Comparison of ENCODE assay signal across 24 cellular contexts in genomic region chr11:66570826-66571222, GRCh38. TPM values are rescaled to one million over a fixed set of nuclear protein-coding genes. Genes with fewer than 3 reads are reported as not detected.
A peak's percentile ranks its signal among the peaks of the same experiment; 100 is the strongest.
DNase-seq lines count a peak whose midpoint lies in the region; ATAC-seq, FAIRE-seq and TF ChIP-seq lines count a peak whose summit lies in the region.
"Had no signal": no experiment of that assay in that cellular context is flagged by ENCODE, and none has a peak within 500 bp of the region (broad histone marks: within the 10 kb centered on the region; RNA-seq: fewer than 3 reads in every experiment).

No MANE protein-coding gene starts in this region.

- H2BK5ac ChIP-seq in H1 (ENCODE audit: low read depth, low read length), result peak overlapping the region; percentile 76; the same call in 1 of the 2 replicates

- no peaks in the 10 kb centered on the region for H3K36me3 ChIP-seq in cardiac muscle cell
- H3K36me3 ChIP-seq in H1 (ENCODE audit: control insufficient read depth in 2 of 4, insufficient read depth in 4 of 4, low read length in 3 of 4), result no peaks in the 10 kb centered on the region
- H3K36me3 ChIP-seq in suprapubic skin, result peaks cover 5% of the 10 kb centered on the region
- H3K36me3 ChIP-seq: BLaER1 had no signal

- intact Hi-C loops in right cardiac atrium (cut with DNase I), result loop anchor here in 2 of 4 donors (10.0 kb wide), 1 partner anchor 264 kb away; no protein-coding TSS in a partner anchor

- H3K56ac ChIP-seq in H1 (replicated peaks; ENCODE audit: insufficient read length, low read depth, low read length), result no peak overlapping the region

- no peak for DNase-seq in cardiac muscle cell (ENCODE audit: low read depth in 1 of 2, low spot score in 1 of 2)
- no peak for DNase-seq in right cardiac atrium
- no peak for DNase-seq in H1 (ENCODE audit: low read depth in 1 of 2, low spot score in 2 of 2)
- DNase-seq in suprapubic skin (ENCODE audit: low spot score in 2 of 2), result no peak
- no peak for DNase-seq in activated T-cell treated with anti-CD3 and anti-CD28 coated beads, Interleukin-2, amount 50 U/mL, for 24 hours
- no peak for DNase-seq in hypothalamus (lab: John Stamatoyannopoulos, UW)
- DNase-seq: ACHN; CD4-positive, alpha-beta memory T cell; DND-41; NCI-H1417 treated with DMSO at 0.1 percent for 48 hours; NCI-H187; NCI-H510A; NCI-H748 treated with DMSO at 0.1 percent for 48 hours; SIG-M5; SK-N-SH had no signal

- H3K4me3 ChIP-seq in cardiac muscle cell, result no peak overlapping the region
- no peak overlapping the region for H3K4me3 ChIP-seq in right cardiac atrium (ENCODE audit: low read length)
- H3K4me3 ChIP-seq in H1 (ENCODE audit: extremely low read depth in 1 of 4, insufficient read depth in 2 of 4, low read depth in 3 of 4, low read length in 4 of 4), result no peak overlapping the region
- no peak overlapping the region for H3K4me3 ChIP-seq in suprapubic skin
- H3K4me3 ChIP-seq: BLaER1, GM12878 had no signal

- peak overlapping the region; percentile 46 for H3K4ac ChIP-seq in H1 (replicated peaks; ENCODE audit: insufficient read length, low read depth, low read length)

- H3K23ac ChIP-seq in H1 (ENCODE audit: insufficient read length), result no peak overlapping the region

- H3K4me1 ChIP-seq in cardiac muscle cell (ENCODE audit: low read depth), result peaks cover 7% of the 10 kb centered on the region
- no peaks in the 10 kb centered on the region for H3K4me1 ChIP-seq in right cardiac atrium (ENCODE audit: control insufficient read depth, insufficient read depth, low read length)
- peaks cover 11 to 20% (median 14%) of the 10 kb centered on the region in 4 experiments; a peak in 6 of 7 replicates for H3K4me1 ChIP-seq in H1 (replicated peaks in 1 of 4; ENCODE audit: control insufficient read depth in 3 of 4, insufficient read depth in 4 of 4, low read length in 3 of 4)
- peaks cover 20% of the 10 kb centered on the region for H3K4me1 ChIP-seq in suprapubic skin

- no peak for FAIRE-seq in H1 (lab: Jason Lieb, UNC)
- FAIRE-seq: GM12878 had no signal

- POLR2A ChIA-PET in H1 (lab: Charles Lee; ENCODE audit: partially characterized antibody), result interaction anchor here (0.6 to 4.8 kb wide), 9 partner anchors 9 to 278 kb away, joined by 3 to 51 read pairs (median 5); partner anchors contain the start of genes ACTN3, DPP3, RBM14 and RBM4

- H3K4me3 Mint-ChIP-seq in nephron, result no peak overlapping the region
- no peak overlapping the region for H3K4me3 Mint-ChIP-seq in activated T-cell treated with anti-CD3 and anti-CD28 coated beads, Interleukin-2, amount 50 U/mL, for 24 hours

- ATAC-seq in right cardiac atrium (no peak), HG03139 (IDR thresholded peaks at IDR 0.05; ENCODE audit: unreplicated experiment) (no peak)
- ATAC-seq: GM12878, Panc1 had no signal

- H3K9me3 ChIP-seq in cardiac muscle cell (ENCODE audit: low read depth) (no peaks in the 10 kb centered on the region), right cardiac atrium (ENCODE audit: control insufficient read depth, low read length) (no peaks in the 10 kb centered on the region), H1 (ENCODE audit: insufficient read depth in 2 of 2, low read depth in 1 of 2, low read length in 1 of 2) (peaks cover 6 to 7% of the 10 kb centered on the region in 2 experiments; a peak in 2 of 4 replicates), suprapubic skin (no peaks in the 10 kb centered on the region)
- H3K9me3 ChIP-seq: SK-N-SH had no signal

- H3K4me2 ChIP-seq in H1 (ENCODE audit: insufficient read depth in 1 of 2, low read depth in 2 of 2, low read length in 2 of 2), result peak overlapping the region; percentile 43 to 54; a peak in 2 of 4 replicates
- H3K4me2 ChIP-seq: SK-N-SH had no signal

- H3K36me3 Mint-ChIP-seq in nephron (ENCODE audit: low read depth), result no peaks in the 10 kb centered on the region
- no peaks in the 10 kb centered on the region for H3K36me3 Mint-ChIP-seq in activated T-cell treated with anti-CD3 and anti-CD28 coated beads, Interleukin-2, amount 50 U/mL, for 24 hours (ENCODE audit: low read depth)
- H3K36me3 Mint-ChIP-seq: CD4-positive, alpha-beta memory T cell; IgD-negative memory B cell had no signal

- H3K9me3 Mint-ChIP-seq in nephron, result peaks cover 5% of the 10 kb centered on the region
- no peaks in the 10 kb centered on the region for H3K9me3 Mint-ChIP-seq in activated T-cell treated with anti-CD3 and anti-CD28 coated beads, Interleukin-2, amount 50 U/mL, for 24 hours

- TF ChIP-seq EP300 in H1 (IDR thresholded peaks at IDR 0.05; ENCODE audit: borderline replicate concordance in 1 of 2, low read depth in 2 of 2, low read length in 2 of 2), result no peak
- no peak for TF ChIP-seq EP300 in suprapubic skin (IDR thresholded peaks at IDR 0.05)

- TF ChIP-seq POLR2A in H1 (IDR thresholded peaks at IDR 0.05; ENCODE audit: control extremely low read depth in 1 of 2, low read depth in 2 of 2, low read length in 2 of 2) (no peak), suprapubic skin (IDR thresholded peaks at IDR 0.05) (no peak)

- peaks cover 5% of the 10 kb centered on the region for H3K27me3 Mint-ChIP-seq in nephron (ENCODE audit: low read depth)
- peaks cover 4% of the 10 kb centered on the region for H3K27me3 Mint-ChIP-seq in activated T-cell treated with anti-CD3 and anti-CD28 coated beads, Interleukin-2, amount 50 U/mL, for 24 hours

- peak overlapping the region in 2 of 4 experiments; percentile 25 to 36; a peak in 3 of 7 replicates for H3K9ac ChIP-seq in H1 (replicated peaks in 1 of 4; ENCODE audit: extremely low read depth in 1 of 4, low read depth in 3 of 4, low read length in 3 of 4)
- H3K9ac ChIP-seq: BLaER1, SK-N-SH had no signal

- H3K27me3 ChIP-seq in cardiac muscle cell (no peaks in the 10 kb centered on the region), right cardiac atrium (ENCODE audit: control insufficient read depth, insufficient read depth) (no peaks in the 10 kb centered on the region), H1 (replicated peaks in 1 of 4; ENCODE audit: control insufficient read depth in 3 of 4, extremely low read depth in 1 of 4, insufficient read depth in 3 of 4, low read length in 3 of 4) (no peaks in the 10 kb centered on the region), suprapubic skin (no peaks in the 10 kb centered on the region)

- no peaks in the 10 kb centered on the region for H3K79me1 ChIP-seq in H1 (ENCODE audit: low read depth, low read length)

- H2BK12ac ChIP-seq in H1 (ENCODE audit: low read depth, low read length), result peak overlapping the region; percentile 93

- peak overlapping the region in 2 of 3 experiments; percentile 79 to 91 for H3K27ac Mint-ChIP-seq in nephron
- H3K27ac Mint-ChIP-seq in activated T-cell treated with anti-CD3 and anti-CD28 coated beads, Interleukin-2, amount 50 U/mL, for 24 hours, result no peak overlapping the region
- H3K27ac Mint-ChIP-seq: CD4-positive, alpha-beta memory T cell; IgD-negative memory B cell had no signal

- H4K91ac ChIP-seq in H1 (replicated peaks; ENCODE audit: insufficient read length, low read length), result peak overlapping the region; percentile 97

- TF ChIP-seq RAD21 in H1 (IDR thresholded peaks at IDR 0.05 in 1 of 2, conservative IDR thresholded peaks at IDR 0.05 in 1 of 2; ENCODE audit: low read depth in 2 of 2, low read length in 2 of 2), result no peak

- H4K20me1 ChIP-seq in H1 (replicated peaks in 1 of 2; ENCODE audit: control insufficient read depth in 1 of 2, insufficient read depth in 2 of 2, low read length in 2 of 2), result no peaks in the 10 kb centered on the region
- H4K20me1 ChIP-seq: BLaER1 had no signal

- no peak overlapping the region for H2AFZ ChIP-seq in H1 (ENCODE audit: low read length)

- TF ChIP-seq CTCF in cardiac muscle cell (IDR thresholded peaks at IDR 0.05; ENCODE audit: low read depth, low read length) (no peak), H1 (IDR thresholded peaks at IDR 0.05; ENCODE audit: control extremely low read depth in 1 of 3, insufficient read depth in 1 of 3, low read depth in 1 of 3, low read length in 3 of 3) (no peak), nephron (IDR thresholded peaks at IDR 0.05; ENCODE audit: unreplicated experiment in 3 of 3) (no peak), suprapubic skin (IDR thresholded peaks at IDR 0.05) (no peak)

- H3K79me2 ChIP-seq in H1 (ENCODE audit: control insufficient read depth in 1 of 2, insufficient read depth in 2 of 2, low read length in 2 of 2), result no peaks in the 10 kb centered on the region

- no peak overlapping the region; the same call in 1 of the 2 replicates for H2BK15ac ChIP-seq in H1 (ENCODE audit: low read length)

- CTCF ChIA-PET in H1 (lab: Charles Lee; ENCODE audit: partially characterized antibody), result interaction anchor here (0.6 to 4.6 kb wide), 7 partner anchors 9 to 1941 kb away, joined by 3 to 46 read pairs (median 4); partner anchors contain the start of genes ACTN3 and ZDHHC24

- H4K8ac ChIP-seq in H1 (ENCODE audit: extremely low read depth, insufficient read depth, low read length), result no peak overlapping the region

- H3K23me2 ChIP-seq in H1 (ENCODE audit: low read depth, low read length), result no peaks in the 10 kb centered on the region

- H2BK20ac ChIP-seq in H1 (ENCODE audit: low read length), result peak overlapping the region; percentile 91

- WGBS in right cardiac atrium, result 86% methylated on average over 5 of the region's 5 CpGs
- WGBS in H1 (ENCODE audit: extremely low coverage in 1 of 2, insufficient coverage in 1 of 2, insufficient read length in 1 of 2, insufficient replicate concordance in 2 of 2, low coverage in 1 of 2, low lambda C conversion rate in 2 of 2, missing lambda C conversion rate in 1 of 2), 2 experiments, result 74% methylated on average over 5 of the region's 5 CpGs; no CpG with 5 or more reads in 1 of the 2 experiments
- WGBS in suprapubic skin, result 85% methylated on average over 5 of the region's 5 CpGs

- peak overlapping the region; percentile 85 for H2BK120ac ChIP-seq in H1 (replicated peaks; ENCODE audit: low read depth, low read length)

- H2AK5ac ChIP-seq in H1 (ENCODE audit: low read depth, low read length), result peak overlapping the region; percentile 79; the same call in 1 of the 2 replicates

- no peak overlapping the region for H3K14ac ChIP-seq in H1 (ENCODE audit: insufficient read length)

- H3K27ac ChIP-seq in cardiac muscle cell, result peak overlapping the region; percentile 20
- H3K27ac ChIP-seq in right cardiac atrium (ENCODE audit: low read length), result no peak overlapping the region
- H3K27ac ChIP-seq in H1 (ENCODE audit: low read depth, low read length), result peak overlapping the region; percentile 88; the same call in 1 of the 2 replicates
- H3K27ac ChIP-seq in suprapubic skin, result no peak overlapping the region
- H3K27ac ChIP-seq: 22Rv1, BLaER1 had no signal

- peak overlapping the region; percentile 62 for H3K18ac ChIP-seq in H1 (ENCODE audit: extremely low read depth, low read length)

- H3K4me1 Mint-ChIP-seq in nephron, result peaks cover 13% of the 10 kb centered on the region
- H3K4me1 Mint-ChIP-seq in activated T-cell treated with anti-CD3 and anti-CD28 coated beads, Interleukin-2, amount 50 U/mL, for 24 hours (ENCODE audit: low read depth), result peaks cover 12% of the 10 kb centered on the region

- no peak overlapping the region for H4K5ac ChIP-seq in H1 (ENCODE audit: insufficient read length, low read depth, low read length)

RNA-seq across cellular contexts. Expression of gene CTSF, which starts 2.4 kb away (rescaled TPM):
- 15.2 and 45.6 TPM in 2 replicates for total RNA-seq in cardiac muscle cell
- polyA plus RNA-seq in cardiac muscle cell, result 16.8 and 51.0 TPM in 2 replicates
- total RNA-seq in right cardiac atrium, result 100 to 1,000 TPM in 2 of 4 donors, 10 to 100 TPM in 2; 85.5 to 136 (median 95.2) TPM
- 56.0 TPM for polyA plus RNA-seq in right cardiac atrium
- total RNA-seq in H1 (2021; fragmentation: NEBNext Ultra II Directional; extraction: Animal tissue kit (Norgen Biotek cat#: 25700)), result 0.36 and 0.58 TPM in 2 replicates
- 2.3 and 2.6 TPM in 2 replicates for polyA plus RNA-seq in H1 (2011; rRNA removed)
- polyA plus RNA-seq in H1 (2011; cell fraction: cytosol; rRNA removed), result 2.0 TPM
- polyA plus RNA-seq in H1 (2011; cell fraction: nucleus; rRNA removed), result 8.5 TPM
- polyA plus RNA-seq in H1 (2012, experiment 1 of 2), result 2.6 to 3.8 TPM (median 2.9 TPM) in 4 replicates
- 2.9 TPM for polyA plus RNA-seq in H1 (2012, experiment 2 of 2)
- polyA plus RNA-seq in H1 (2013, experiment 1 of 2), result 1.7 TPM
- 1.7 TPM for polyA plus RNA-seq in H1 (2013, experiment 2 of 2)
- polyA minus RNA-seq in H1 (2011; rRNA and poly(A)+ RNA removed), result 3.0 and 5.3 TPM in 2 replicates
- polyA minus RNA-seq in H1 (2011; cell fraction: cytosol; rRNA and poly(A)+ RNA removed), result 2.9 TPM
- polyA minus RNA-seq in H1 (2011; cell fraction: nucleus; rRNA and poly(A)+ RNA removed), result 0.50 TPM
- total RNA-seq in suprapubic skin, result 100 to 1,000 TPM in 1 of 4 donors, 10 to 100 TPM in 3; 61.6 to 114 (median 83.2) TPM

RNA-seq across cellular contexts. Expression of gene CCDC87, which starts 22.0 kb away (rescaled TPM):
- total RNA-seq in cardiac muscle cell (2.7 and 3.9 TPM in 2 replicates), right cardiac atrium (under 1 TPM; 0.53 to 0.99 (median 0.68) TPM), suprapubic skin (under 1 TPM in 2 of 4 donors, not detected in 2; 0.30 to 0.55 TPM)
- polyA plus RNA-seq in cardiac muscle cell (1.2 and 4.8 TPM in 2 replicates), right cardiac atrium (0.43 TPM), H1 (2011; rRNA removed) (0.32 and 0.63 TPM in 2 replicates)
- 0.99 and 1.1 TPM in 2 replicates for total RNA-seq in H1 (2021; fragmentation: NEBNext Ultra II Directional; extraction: Animal tissue kit (Norgen Biotek cat#: 25700))
- polyA plus RNA-seq in H1 (2011; cell fraction: cytosol; rRNA removed), result 0.25 TPM
- polyA plus RNA-seq in H1 (2011; cell fraction: nucleus; rRNA removed), result 0.68 TPM
- polyA plus RNA-seq in H1 (2012, experiment 1 of 2), result 0.43 to 0.65 TPM (median 0.54 TPM) in 4 replicates
- 0.92 TPM for polyA plus RNA-seq in H1 (2012, experiment 2 of 2)
- polyA plus RNA-seq in H1 (2013, experiment 1 of 2), result 0.36 TPM
- polyA plus RNA-seq in H1 (2013, experiment 2 of 2), result 0.33 TPM
- polyA minus RNA-seq in H1 (2011; rRNA and poly(A)+ RNA removed), result 0.80 and 1.3 TPM in 2 replicates
- polyA minus RNA-seq in H1 (2011; cell fraction: cytosol; rRNA and poly(A)+ RNA removed), result 0.51 TPM
- polyA minus RNA-seq in H1 (2011; cell fraction: nucleus; rRNA and poly(A)+ RNA removed), result 2.3 TPM
- total RNA-seq: CD4-positive, alpha-beta memory T cell had no signal
- polyA plus RNA-seq: IgD-negative memory B cell had no signal

RNA-seq across cellular contexts. Expression of gene CCS, which starts 22.2 kb away (rescaled TPM):
- 73.1 and 86.6 TPM in 2 replicates for total RNA-seq in cardiac muscle cell
- 117 and 153 TPM in 2 replicates for polyA plus RNA-seq in cardiac muscle cell
- 10 to 100 TPM; 30.3 to 40.2 (median 34.2) TPM for total RNA-seq in right cardiac atrium
- 45.8 TPM for polyA plus RNA-seq in right cardiac atrium
- total RNA-seq in H1 (2021; fragmentation: NEBNext Ultra II Directional; extraction: Animal tissue kit (Norgen Biotek cat#: 25700)), result 35.2 and 37.1 TPM in 2 replicates
- polyA plus RNA-seq in H1 (2011; rRNA removed), result 37.7 and 57.7 TPM in 2 replicates
- polyA plus RNA-seq in H1 (2011; cell fraction: cytosol; rRNA removed), result 62.4 TPM
- polyA plus RNA-seq in H1 (2011; cell fraction: nucleus; rRNA removed), result 104 TPM
- polyA plus RNA-seq in H1 (2012, experiment 1 of 2), result 55.1 to 70.7 TPM (median 62.8 TPM) in 4 replicates
- 30.4 TPM for polyA plus RNA-seq in H1 (2012, experiment 2 of 2)
- polyA plus RNA-seq in H1 (2013, experiment 1 of 2), result 32.0 TPM
- polyA plus RNA-seq in H1 (2013, experiment 2 of 2), result 33.7 TPM
- polyA minus RNA-seq in H1 (2011; rRNA and poly(A)+ RNA removed), result 21.6 and 22.1 TPM in 2 replicates
- polyA minus RNA-seq in H1 (2011; cell fraction: cytosol; rRNA and poly(A)+ RNA removed), result 32.1 TPM
- 30.1 TPM for polyA minus RNA-seq in H1 (2011; cell fraction: nucleus; rRNA and poly(A)+ RNA removed)
- total RNA-seq in suprapubic skin, result 10 to 100 TPM; 14.1 to 36.3 (median 20.2) TPM

RNA-seq across cellular contexts. Expression of gene ACTN3, which starts 24.1 kb away (rescaled TPM):
- total RNA-seq in cardiac muscle cell (74.2 and 189 TPM in 2 replicates), right cardiac atrium (under 1 TPM in 1 of 4 donors, not detected in 3; 0.09 TPM), suprapubic skin (not detected)
- polyA plus RNA-seq in cardiac muscle cell (111 and 322 TPM in 2 replicates), right cardiac atrium (0.05 TPM), H1 (2011; rRNA removed) (36.7 and 46.2 TPM in 2 replicates)
- total RNA-seq in H1 (2021; fragmentation: NEBNext Ultra II Directional; extraction: Animal tissue kit (Norgen Biotek cat#: 25700)), result 28.2 and 30.8 TPM in 2 replicates
- 38.5 TPM for polyA plus RNA-seq in H1 (2011; cell fraction: cytosol; rRNA removed)
- polyA plus RNA-seq in H1 (2011; cell fraction: nucleus; rRNA removed), result 243 TPM
- polyA plus RNA-seq in H1 (2012, experiment 1 of 2), result 42.8 to 71.4 TPM (median 62.6 TPM) in 4 replicates
- polyA plus RNA-seq in H1 (2012, experiment 2 of 2), result 28.4 TPM
- polyA plus RNA-seq in H1 (2013, experiment 1 of 2), result 12.6 TPM
- 10.9 TPM for polyA plus RNA-seq in H1 (2013, experiment 2 of 2)
- polyA minus RNA-seq in H1 (2011; rRNA and poly(A)+ RNA removed), result 33.9 and 39.3 TPM in 2 replicates
- 14.0 TPM for polyA minus RNA-seq in H1 (2011; cell fraction: cytosol; rRNA and poly(A)+ RNA removed)
- polyA minus RNA-seq in H1 (2011; cell fraction: nucleus; rRNA and poly(A)+ RNA removed), result 32.1 TPM
- total RNA-seq: HT1080, M059J had no signal
- polyA plus RNA-seq: CD4-positive, alpha-beta memory T cell; IgD-negative memory B cell had no signal

RNA-seq across cellular contexts. Expression of gene ZDHHC24, which starts 25.0 kb away (rescaled TPM):
- total RNA-seq in cardiac muscle cell, result 14.7 and 21.6 TPM in 2 replicates
- 15.2 and 16.9 TPM in 2 replicates for polyA plus RNA-seq in cardiac muscle cell
- total RNA-seq in right cardiac atrium, result 1 to 10 TPM; 6.6 to 7.8 (median 7.5) TPM
- polyA plus RNA-seq in right cardiac atrium, result 6.3 TPM
- 7.0 and 8.4 TPM in 2 replicates for total RNA-seq in H1 (2021; fragmentation: NEBNext Ultra II Directional; extraction: Animal tissue kit (Norgen Biotek cat#: 25700))
- polyA plus RNA-seq in H1 (2011; rRNA removed), result 9.7 and 15.6 TPM in 2 replicates
- 9.0 TPM for polyA plus RNA-seq in H1 (2011; cell fraction: cytosol; rRNA removed)
- polyA plus RNA-seq in H1 (2011; cell fraction: nucleus; rRNA removed), result 9.8 TPM
- polyA plus RNA-seq in H1 (2012, experiment 1 of 2), result 4.9 to 7.2 TPM (median 5.5 TPM) in 4 replicates
- polyA plus RNA-seq in H1 (2012, experiment 2 of 2), result 4.1 TPM
- polyA plus RNA-seq in H1 (2013, experiment 1 of 2), result 8.8 TPM
- 9.9 TPM for polyA plus RNA-seq in H1 (2013, experiment 2 of 2)
- polyA minus RNA-seq in H1 (2011; rRNA and poly(A)+ RNA removed), result 3.3 TPM in 2 replicates
- 10.1 TPM for polyA minus RNA-seq in H1 (2011; cell fraction: cytosol; rRNA and poly(A)+ RNA removed)
- polyA minus RNA-seq in H1 (2011; cell fraction: nucleus; rRNA and poly(A)+ RNA removed), result 4.4 TPM
- 10 to 100 TPM; 13.9 to 37.2 (median 15.3) TPM for total RNA-seq in suprapubic skin

Comparison
In these comparisons a context has a peak if more than half of its experiments do, and no peak if none do; other contexts are left out.
1. H3K27ac ChIP-seq: peak in cardiac muscle cell (single experiment) and H1 (single experiment); none in right cardiac atrium (single experiment) and suprapubic skin (single experiment).
2. RNA of gene CTSF, which starts 2.4 kb away (total RNA-seq): 85.5 to 136 TPM in right cardiac atrium, 61.6 to 114 TPM in suprapubic skin and 15.2 to 45.6 TPM in cardiac muscle cell; 0.36 to 0.58 TPM in H1; every median in the first group is over 10 times any median in the second.